In genomic region chr6:2839982-2840793, GRCh38 we compare ENCODE assay signal across 1 cellular context.
TF ChIP-seq lines count a peak whose summit lies in the region.

No MANE protein-coding gene starts in this region.

TF ChIP-seq in HepG2, 621 proteins besides CTCF, POLR2A, EP300 and RAD21 (continued from another document):
- TF ChIP-seq DNMT3B (CRISPR knock-in tag; conservative IDR thresholded peaks at IDR 0.05) (no peak), KMT2B (CRISPR knock-in tag; IDR thresholded peaks at IDR 0.05) (no peak), ZSCAN9 (CRISPR knock-in tag; IDR thresholded peaks at IDR 0.05; ENCODE audit: borderline replicate concordance) (no peak), FOXP4 (CRISPR knock-in tag; IDR thresholded peaks at IDR 0.05) (no peak), RARG (CRISPR knock-in tag; IDR thresholded peaks at IDR 0.05; ENCODE audit: low read depth) (no peak), ZNF264 (CRISPR knock-in tag; IDR thresholded peaks at IDR 0.05) (no peak), NR0B2 (CRISPR knock-in tag; IDR thresholded peaks at IDR 0.05) (no peak), ZC3H13 (CRISPR knock-in tag; IDR thresholded peaks at IDR 0.05) (peak; percentile 31; the same call in 1 of the 2 replicates), ZNF687 (CRISPR knock-in tag; IDR thresholded peaks at IDR 0.05) (no peak), HMG20B (CRISPR knock-in tag; conservative IDR thresholded peaks at IDR 0.05) (no peak), POLR2G (IDR thresholded peaks at IDR 0.05; ENCODE audit: low read depth, low read length) (peak; percentile 4; the same call in 1 of the 2 replicates), ZNF800 (CRISPR knock-in tag; IDR thresholded peaks at IDR 0.05) (no peak), ZNF552 (CRISPR knock-in tag; IDR thresholded peaks at IDR 0.05; ENCODE audit: borderline replicate concordance) (no peak), TEAD3 (CRISPR knock-in tag; optimal IDR thresholded peaks at IDR 0.05; ENCODE audit: borderline replicate concordance) (no peak), CENPT (CRISPR knock-in tag; IDR thresholded peaks at IDR 0.05; ENCODE audit: low read depth) (no peak), ZMAT5 (CRISPR knock-in tag; IDR thresholded peaks at IDR 0.05; ENCODE audit: borderline replicate concordance, low read depth) (0 out of 2 replicates have a peak, but pooled peaks have one; percentile 74), GLI4 (CRISPR knock-in tag; IDR thresholded peaks at IDR 0.05; ENCODE audit: borderline replicate concordance) (no peak)
